In the genomic region with DNA sequence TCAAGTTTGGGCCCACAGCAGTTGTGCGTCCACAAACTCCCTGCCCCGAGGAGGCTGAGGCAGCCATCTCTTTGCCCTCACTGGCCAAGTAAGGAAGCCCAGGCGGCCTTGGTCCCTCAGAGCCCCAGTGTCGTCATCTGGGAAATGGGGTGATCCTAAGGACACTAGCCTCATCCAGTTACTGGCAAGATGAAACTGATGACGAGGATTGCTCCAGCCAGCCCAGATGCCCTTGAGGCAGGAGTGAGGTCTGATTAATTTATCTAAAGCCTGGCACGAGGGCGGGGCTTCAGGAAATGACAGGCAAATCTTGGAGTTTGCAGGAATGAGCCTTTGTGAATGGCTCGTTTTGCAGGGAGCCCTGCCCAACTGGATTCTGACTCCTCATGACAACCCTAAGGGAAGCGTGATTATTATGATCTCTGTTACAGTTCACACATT, we compare ENCODE assay signal across 12 cellular contexts. TPM values are rescaled to one million over a fixed set of nuclear protein-coding genes. Genes with fewer than 3 reads are reported as not detected.
DNase-seq lines count a peak whose midpoint lies in the region; ATAC-seq and TF ChIP-seq lines count a peak whose summit lies in the region.
"Had no signal": no experiment of that assay in that cellular context is flagged by ENCODE, and none has a peak within 500 bp of the region (broad histone marks: within the 10 kb centered on the region; RNA-seq: fewer than 3 reads in every experiment).

No MANE protein-coding gene starts in this region.

- H3K4me1 ChIP-seq in gastrocnemius medialis = peaks cover 17 to 20% of the 10 kb centered on the region in 2 donors
- peaks cover 8% of the 10 kb centered on the region for H3K4me1 ChIP-seq in mucosa of descending colon (ENCODE audit: low read depth)

- no peaks in the 10 kb centered on the region for H3K36me3 ChIP-seq in gastrocnemius medialis
- H3K36me3 ChIP-seq in mucosa of descending colon (ENCODE audit: low read depth) = no peaks in the 10 kb centered on the region
- H3K36me3 ChIP-seq: ovary had no signal

- TF ChIP-seq CTCF in VCaP (conservative IDR thresholded peaks at IDR 0.05) (no peak), foreskin fibroblast (IDR thresholded peaks at IDR 0.05; ENCODE audit: low read depth, low read length) (no peak), gastrocnemius medialis (IDR thresholded peaks at IDR 0.05 in 4 of 5, conservative IDR thresholded peaks at IDR 0.05 in 1 of 5) (no peak), mucosa of descending colon (IDR thresholded peaks at IDR 0.05) (no peak)

- H3K9me3 ChIP-seq in gastrocnemius medialis = no peaks in the 10 kb centered on the region
- no peaks in the 10 kb centered on the region for H3K9me3 ChIP-seq in mucosa of descending colon
- H3K9me3 ChIP-seq: ovary had no signal

- in situ Hi-C loops in gastrocnemius medialis (cut with MboI; ENCODE audit: low sequenced_read_pairs in 4 of 4) (no loop called here), G401 (cut with HindIII; ENCODE audit: low sequenced_read_pairs) (no loop called here)

- H3K27ac ChIP-seq in VCaP (peak overlapping the region; percentile 80), gastrocnemius medialis (peak overlapping the region; percentile 33 to 71 (median 68))
- H3K27ac ChIP-seq: KMS-11, ovary had no signal

- H3K4me3 ChIP-seq in foreskin fibroblast (ENCODE audit: low read depth in 1 of 2, low read length in 2 of 2) (no peak overlapping the region), gastrocnemius medialis (peak overlapping the region in 3 of 4 donors; percentile 17 to 71 (median 59)), mucosa of descending colon (no peak overlapping the region)
- H3K4me3 ChIP-seq: ovary had no signal

- intact Hi-C loops in gastrocnemius medialis (cut with DNase I; ENCODE audit: low total_unique reads) (no loop called here), mucosa of descending colon (cut with DNase I, micrococcal nuclease) (loop anchor here in 1 of 2 donors (2.0 kb wide), 1 partner anchor 61 kb away; no protein-coding TSS in a partner anchor)

- no peak for ATAC-seq in gastrocnemius medialis
- no peak for ATAC-seq in mucosa of descending colon

- H3K27me3 ChIP-seq in gastrocnemius medialis = peaks cover 0 to 20% (median 0%) of the 10 kb centered on the region in 3 donors
- H3K27me3 ChIP-seq: ovary had no signal

- peak; percentile 44 for DNase-seq in SIG-M5 treated with dmso at 0.1 percent for 504 hours (lab: John Stamatoyannopoulos, UW; ENCODE audit: unreplicated experiment)
- DNase-seq in SIG-M5 (lab: John Stamatoyannopoulos, UW) = no peak
- peak; percentile 85 to 90 for DNase-seq in foreskin fibroblast
- DNase-seq in gastrocnemius medialis = no peak
- no peak for DNase-seq in mucosa of descending colon
- DNase-seq in G401 (ENCODE audit: low spot score) = no peak
- no peak for DNase-seq in DMS53 treated with DMSO at 0.1 percent for 48 hours (lab: John Stamatoyannopoulos, UW; ENCODE audit: unreplicated experiment)
- DNase-seq: activated CD8-positive, alpha-beta memory T cell treated with anti-CD3 and anti-CD28 coated beads, Interleukin-2, amount 50 U/mL, for 4 hours had no signal

- no peak for TF ChIP-seq POLR2A in gastrocnemius medialis (IDR thresholded peaks at IDR 0.05)

RNA-seq across cellular contexts. Expression of gene LIPE, which starts 5.6 kb away (rescaled TPM):
- total RNA-seq in gastrocnemius medialis = 10 to 100 TPM in 3 of 4 donors, 1 to 10 TPM in 1; 6.9 to 44.5 (median 13.7) TPM
- total RNA-seq in mucosa of descending colon = 10 to 100 TPM in 2 of 3 donors, 1 to 10 TPM in 1; 7.9 to 11.7 (median 10.0) TPM
- total RNA-seq in G401 (2014; rRNA removed; shearing (Covaris generic)) = 26.5 and 29.0 TPM in 2 replicates

RNA-seq across cellular contexts. Expression of gene CXCL17, which starts 21.1 kb away (rescaled TPM):
- total RNA-seq in gastrocnemius medialis (not detected), mucosa of descending colon (not detected)
- total RNA-seq in G401 (2014; rRNA removed; shearing (Covaris generic)) = not detected in 2 replicates
- total RNA-seq: A673 had no signal

RNA-seq across cellular contexts. Expression of gene CNFN, which starts 31.5 kb away (rescaled TPM):
- total RNA-seq in gastrocnemius medialis (not detected), mucosa of descending colon (1 to 10 TPM; 1.7 to 4.0 (median 3.6) TPM)
- total RNA-seq in G401 (2014; rRNA removed; shearing (Covaris generic)) = 3.9 TPM in 1 of 2 replicates, not detected in the other
- total RNA-seq: A673, ovary had no signal

Comparison
In these comparisons a context has a peak if more than half of its experiments do, and no peak if none do; other contexts are left out.
1. DNase-seq: peak in SIG-M5 treated with dmso at 0.1 percent for 504 hours (single experiment) and foreskin fibroblast (2 of 2); none in SIG-M5 (single experiment), gastrocnemius medialis (0 of 2), mucosa of descending colon (0 of 3), G401 (single experiment) and DMS53 treated with DMSO at 0.1 percent for 48 hours (single experiment).
2. H3K4me3 ChIP-seq: peak in gastrocnemius medialis (3 of 4); none in foreskin fibroblast (0 of 2) and mucosa of descending colon (single experiment).